In the genomic region with DNA sequence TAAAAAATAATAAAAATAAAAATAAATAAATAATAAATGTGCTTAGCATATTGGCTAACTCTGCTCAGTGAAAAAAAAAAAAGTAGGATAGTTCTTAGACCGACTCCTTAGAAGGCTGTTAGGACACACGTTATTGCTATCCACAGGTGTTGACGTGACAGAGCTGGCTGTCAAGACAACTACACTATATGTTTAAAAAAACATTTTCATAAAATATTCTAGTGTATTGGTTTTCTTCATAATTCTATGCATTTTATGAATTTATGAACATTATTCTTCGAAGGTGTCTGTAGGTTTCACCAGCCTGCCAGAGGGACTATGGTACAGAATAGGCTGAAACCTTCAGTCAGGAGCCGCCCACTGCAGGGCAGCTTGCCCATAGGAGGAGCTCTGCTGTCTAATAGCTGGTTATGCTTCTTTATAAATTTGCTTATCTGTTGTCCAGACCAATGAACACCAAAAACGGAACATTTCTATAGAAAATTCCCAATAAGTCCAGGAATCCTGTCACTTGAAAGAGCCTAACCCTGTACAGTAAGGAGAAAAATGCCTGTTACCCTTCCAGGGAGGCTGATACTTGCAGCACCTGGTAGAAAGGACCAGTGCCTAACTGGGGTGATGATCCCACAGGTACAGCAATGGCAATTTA, we compare ENCODE assay signal across 13 cellular contexts. TPM values are rescaled to one million over a fixed set of nuclear protein-coding genes. Genes with fewer than 3 reads are reported as not detected.
DNase-seq lines count a peak whose midpoint lies in the region; ATAC-seq and TF ChIP-seq lines count a peak whose summit lies in the region.
"Had no signal": no experiment of that assay in that cellular context is flagged by ENCODE, and none has a peak within 500 bp of the region (broad histone marks: within the 10 kb centered on the region; RNA-seq: fewer than 3 reads in every experiment).

No MANE protein-coding gene starts in this region.

- H3K36me3 ChIP-seq in MG63 = peaks cover 48% of the 10 kb centered on the region
- H3K36me3 ChIP-seq in thyroid gland = no peaks in the 10 kb centered on the region

- TF ChIP-seq POLR2A in thyroid gland (IDR thresholded peaks at IDR 0.05) = no peak

- H3K4me1 Mint-ChIP-seq in mesothelial cell of epicardium = peaks cover 50% of the 10 kb centered on the region

- peak overlapping the region; percentile 64 for H3K27ac Mint-ChIP-seq in mesothelial cell of epicardium

- H3K9me3 Mint-ChIP-seq in mesothelial cell of epicardium = no peaks in the 10 kb centered on the region

- H3K27me3 ChIP-seq in MG63 (no peaks in the 10 kb centered on the region), thyroid gland (no peaks in the 10 kb centered on the region)
- H3K27me3 ChIP-seq: ascending aorta had no signal

- H3K4me3 ChIP-seq in MG63 (no peak overlapping the region), cardiac fibroblast (replicated peaks in 1 of 2; ENCODE audit: low read depth in 2 of 2, low read length in 2 of 2) (no peak overlapping the region), thyroid gland (replicated peaks in 1 of 3) (no peak overlapping the region)
- H3K4me3 ChIP-seq: ascending aorta had no signal

- H3K4me3 Mint-ChIP-seq in mesothelial cell of epicardium = no peak overlapping the region

- DNase-seq in ELR (ENCODE audit: low read depth) = peak; percentile 67
- DNase-seq in MG63 = peak; percentile 64
- DNase-seq in cardiac fibroblast (ENCODE audit: low read depth in 2 of 2) = peak; percentile 58 to 64
- DNase-seq in mesothelial cell of epicardium (ENCODE audit: low spot score in 2 of 2, unreplicated experiment in 2 of 2) = no peak
- no peak for DNase-seq in thyroid gland
- no peak for DNase-seq in germinal center (ENCODE audit: low spot score)
- no peak for DNase-seq in AG20443 (ENCODE audit: low spot score)
- DNase-seq: activated T-cell treated with anti-CD3 and anti-CD28 coated beads for 4 hours, erythroblast, SIG-M5 had no signal

- 94 to 96% methylated on average over 6 of the region's 6 CpGs for WGBS in thyroid gland, 2 donors

- intact Hi-C loops in thyroid gland (cut with DNase I) = no loop called here

- ATAC-seq in GM18870 (IDR thresholded peaks at IDR 0.05; ENCODE audit: unreplicated experiment) = no peak

- H3K27me3 Mint-ChIP-seq in mesothelial cell of epicardium (ENCODE audit: low read depth) = no peaks in the 10 kb centered on the region

- H3K36me3 Mint-ChIP-seq in mesothelial cell of epicardium = peaks cover 2% of the 10 kb centered on the region

- TF ChIP-seq CTCF in cardiac fibroblast (IDR thresholded peaks at IDR 0.05; ENCODE audit: low read depth, low read length) (no peak), mesothelial cell of epicardium (IDR thresholded peaks at IDR 0.05; ENCODE audit: unreplicated experiment) (no peak), thyroid gland (IDR thresholded peaks at IDR 0.05) (no peak)

- H3K9me3 ChIP-seq in MG63 (no peaks in the 10 kb centered on the region), thyroid gland (no peaks in the 10 kb centered on the region)
- H3K9me3 ChIP-seq: ascending aorta had no signal

- H3K4me1 ChIP-seq in thyroid gland = peaks cover 0 to 8% of the 10 kb centered on the region in 2 donors

- no peak overlapping the region for H3K27ac ChIP-seq in thyroid gland
- H3K27ac ChIP-seq: HL-60 had no signal

RNA-seq across cellular contexts. Expression of gene TM4SF1, which starts 9.1 kb away (rescaled TPM):
- 408 and 422 TPM in 2 replicates for total RNA-seq in MG63 (2014; rRNA removed; shearing (Covaris generic); ENCODE audit: low replicate concordance)
- total RNA-seq in mesothelial cell of epicardium (39.2 to 52.2 TPM (median 43.5 TPM) in 3 replicates), thyroid gland (100 to 1,000 TPM in 1 of 4 donors, 10 to 100 TPM in 3; 32.4 to 244 (median 79.3) TPM)

RNA-seq across cellular contexts. Expression of gene TM4SF18, which starts 34.9 kb away (rescaled TPM):
- total RNA-seq in MG63 (2014; rRNA removed; shearing (Covaris generic); ENCODE audit: low replicate concordance) = 4.5 and 6.4 TPM in 2 replicates
- 0.13 to 0.14 TPM in 2 of 3 replicates, not detected in the other for total RNA-seq in mesothelial cell of epicardium
- 10 to 100 TPM in 3 of 4 donors, 1 to 10 TPM in 1; 9.7 to 33.3 (median 24.9) TPM for total RNA-seq in thyroid gland

Comparison
In these comparisons a context has a peak if more than half of its experiments do, and no peak if none do; other contexts are left out.
1. DNase-seq: peak in ELR (single experiment), MG63 (single experiment) and cardiac fibroblast (2 of 2); none in mesothelial cell of epicardium (0 of 2), thyroid gland (0 of 2), germinal center (single experiment) and AG20443 (single experiment).